ENCODE assay signal across 1 cellular context in the genomic region with DNA sequence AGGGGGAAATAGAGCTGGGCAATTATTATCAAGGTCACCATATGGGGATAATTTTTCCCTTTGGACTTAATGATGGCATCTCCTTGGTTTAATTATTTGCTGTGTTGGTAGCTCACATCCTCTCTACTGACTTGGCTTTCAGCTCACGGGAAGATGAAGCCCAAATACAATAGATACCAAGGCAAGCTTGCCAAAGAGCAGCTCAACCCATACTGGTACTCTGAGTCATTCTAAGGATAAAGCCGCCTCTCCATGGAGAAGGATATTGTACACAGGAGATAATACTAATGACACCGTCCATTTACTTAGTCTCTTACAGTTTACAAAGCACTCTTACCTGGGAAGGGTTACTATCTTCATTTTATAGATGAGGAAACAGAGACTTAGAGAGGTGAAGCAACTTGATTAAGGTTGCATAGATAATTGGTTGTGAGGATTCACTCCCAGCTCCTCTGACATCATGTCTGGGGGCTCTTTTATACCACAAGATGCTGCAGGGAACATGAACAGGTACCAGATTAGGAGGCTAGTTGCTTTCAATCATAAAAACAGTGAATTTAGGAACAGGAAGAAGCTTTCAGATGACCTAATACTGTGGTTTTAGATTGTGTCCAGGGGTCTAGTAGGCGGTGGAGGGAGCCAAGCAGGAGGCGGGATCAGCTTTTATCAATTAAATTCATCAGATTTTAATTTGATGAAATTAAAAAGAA.
TF ChIP-seq lines count a peak whose summit lies in the region.

No MANE protein-coding gene starts in this region.

TF ChIP-seq in GM12878, 131 proteins besides CTCF, POLR2A, EP300 and RAD21:
- TF ChIP-seq ZBED1 (IDR thresholded peaks at IDR 0.05; ENCODE audit: borderline replicate concordance) = 0 out of 2 replicates have a peak, but pooled peaks have one; percentile 13
- no peak for TF ChIP-seq SMAD5 (IDR thresholded peaks at IDR 0.05; ENCODE audit: low read depth)
- TF ChIP-seq ASH2L (IDR thresholded peaks at IDR 0.05; ENCODE audit: borderline replicate concordance, low read depth) = no peak
- TF ChIP-seq STAT1 (conservative IDR thresholded peaks at IDR 0.05) = no peak
- peak; percentile 70; the same call in 1 of the 2 replicates for TF ChIP-seq RUNX3 (IDR thresholded peaks at IDR 0.05; ENCODE audit: low read length)
- TF ChIP-seq, protein P1, sequence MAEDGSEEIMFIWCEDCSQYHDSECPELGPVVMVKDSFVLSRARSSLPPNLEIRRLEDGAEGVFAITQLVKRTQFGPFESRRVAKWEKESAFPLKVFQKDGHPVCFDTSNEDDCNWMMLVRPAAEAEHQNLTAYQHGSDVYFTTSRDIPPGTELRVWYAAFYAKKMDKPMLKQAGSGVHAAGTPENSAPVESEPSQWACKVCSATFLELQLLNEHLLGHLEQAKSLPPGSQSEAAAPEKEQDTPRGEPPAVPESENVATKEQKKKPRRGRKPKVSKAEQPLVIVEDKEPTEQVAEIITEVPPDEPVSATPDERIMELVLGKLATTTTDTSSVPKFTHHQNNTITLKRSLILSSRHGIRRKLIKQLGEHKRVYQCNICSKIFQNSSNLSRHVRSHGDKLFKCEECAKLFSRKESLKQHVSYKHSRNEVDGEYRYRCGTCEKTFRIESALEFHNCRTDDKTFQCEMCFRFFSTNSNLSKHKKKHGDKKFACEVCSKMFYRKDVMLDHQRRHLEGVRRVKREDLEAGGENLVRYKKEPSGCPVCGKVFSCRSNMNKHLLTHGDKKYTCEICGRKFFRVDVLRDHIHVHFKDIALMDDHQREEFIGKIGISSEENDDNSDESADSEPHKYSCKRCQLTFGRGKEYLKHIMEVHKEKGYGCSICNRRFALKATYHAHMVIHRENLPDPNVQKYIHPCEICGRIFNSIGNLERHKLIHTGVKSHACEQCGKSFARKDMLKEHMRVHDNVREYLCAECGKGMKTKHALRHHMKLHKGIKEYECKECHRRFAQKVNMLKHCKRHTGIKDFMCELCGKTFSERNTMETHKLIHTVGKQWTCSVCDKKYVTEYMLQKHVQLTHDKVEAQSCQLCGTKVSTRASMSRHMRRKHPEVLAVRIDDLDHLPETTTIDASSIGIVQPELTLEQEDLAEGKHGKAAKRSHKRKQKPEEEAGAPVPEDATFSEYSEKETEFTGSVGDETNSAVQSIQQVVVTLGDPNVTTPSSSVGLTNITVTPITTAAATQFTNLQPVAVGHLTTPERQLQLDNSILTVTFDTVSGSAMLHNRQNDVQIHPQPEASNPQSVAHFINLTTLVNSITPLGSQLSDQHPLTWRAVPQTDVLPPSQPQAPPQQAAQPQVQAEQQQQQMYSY (CRISPR knock-in tag; IDR thresholded peaks at IDR 0.05) = no peak
- TF ChIP-seq SREBF2 (IDR thresholded peaks at IDR 0.05; ENCODE audit: low read length) = no peak
- no peak for TF ChIP-seq SIN3A (IDR thresholded peaks at IDR 0.05; ENCODE audit: low read depth, low read length)
- TF ChIP-seq TBL1XR1 (IDR thresholded peaks at IDR 0.05; ENCODE audit: low read depth, low read length) = no peak
- no peak for TF ChIP-seq DPF2 (IDR thresholded peaks at IDR 0.05)
- no peak for TF ChIP-seq TCF12 (IDR thresholded peaks at IDR 0.05; ENCODE audit: low read depth, low read length)
- 0 out of 2 replicates have a peak, but pooled peaks have one; percentile 46 for TF ChIP-seq EED (IDR thresholded peaks at IDR 0.05; ENCODE audit: low read depth)
- 0 out of 2 replicates have a peak, but pooled peaks have one; percentile 17 for TF ChIP-seq JUNB (IDR thresholded peaks at IDR 0.05)
- TF ChIP-seq GATAD2B (conservative IDR thresholded peaks at IDR 0.05; ENCODE audit: low read depth) = no peak
- TF ChIP-seq SMARCA5 (IDR thresholded peaks at IDR 0.05) = no peak
- TF ChIP-seq CBX5 (IDR thresholded peaks at IDR 0.05; ENCODE audit: low read depth) = 0 out of 2 replicates have a peak, but pooled peaks have one; percentile 35
